ENCODE assay signal across 9 cellular contexts in the genomic region with DNA sequence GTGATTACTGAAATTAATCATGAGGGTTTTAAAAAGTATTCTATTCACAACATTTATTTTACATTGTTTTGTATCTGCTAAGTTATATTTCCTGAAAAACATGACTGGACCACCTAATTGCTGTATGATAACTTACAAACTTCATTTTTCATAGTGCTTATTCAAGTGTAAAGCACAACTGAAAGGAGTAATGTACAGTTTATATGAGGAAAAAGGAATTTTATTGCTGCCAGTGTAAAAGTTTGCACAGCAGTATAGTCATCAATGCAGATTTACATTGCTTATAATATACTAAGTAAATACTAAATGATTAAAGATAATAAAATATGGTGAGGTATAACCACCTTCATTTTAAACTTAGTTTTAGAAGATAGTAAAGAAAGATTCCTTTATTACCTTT. TPM values are rescaled to one million over a fixed set of nuclear protein-coding genes. Genes with fewer than 3 reads are reported as not detected.
DNase-seq lines count a peak whose midpoint lies in the region; ATAC-seq and TF ChIP-seq lines count a peak whose summit lies in the region.
"Had no signal": no experiment of that assay in that cellular context is flagged by ENCODE, and none has a peak within 500 bp of the region (broad histone marks: within the 10 kb centered on the region; RNA-seq: fewer than 3 reads in every experiment).

No MANE protein-coding gene starts in this region.

- H3K27ac ChIP-seq in HEK293 (ENCODE audit: extremely low read depth, low read depth, low read length) (no peak overlapping the region), gastroesophageal sphincter (peak overlapping the region in 3 of 4 donors; percentile 44 to 99 (median 98)), smooth muscle cell (ENCODE audit: low read depth) (peak overlapping the region; percentile 16)

- peak overlapping the region; percentile 60 for H3K4me3 ChIP-seq in HEK293 (ENCODE audit: low read depth, low read length)
- peak overlapping the region; percentile 44 to 88 for H3K4me3 ChIP-seq in gastroesophageal sphincter
- peak overlapping the region; percentile 89 for H3K4me3 ChIP-seq in smooth muscle cell

- no peak overlapping the region for H3K27ac Mint-ChIP-seq in activated B cell treated with CpG ODN at 0.5 μM for 24 hours

- ATAC-seq in activated B cell treated with CpG ODN at 0.5 μM for 24 hours (ENCODE audit: low read depth): no peak
- ATAC-seq in gastroesophageal sphincter: no peak
- ATAC-seq in GM19467 (IDR thresholded peaks at IDR 0.05; ENCODE audit: unreplicated experiment): no peak
- no peak for ATAC-seq in HG02973 (IDR thresholded peaks at IDR 0.05; ENCODE audit: unreplicated experiment)
- ATAC-seq in omental fat pad (ENCODE audit: low FRiP score): no peak

- H3K9me3 Mint-ChIP-seq in activated B cell treated with CpG ODN at 0.5 μM for 24 hours: no peaks in the 10 kb centered on the region

- peaks cover 83% of the 10 kb centered on the region for H3K79me2 ChIP-seq in smooth muscle cell (ENCODE audit: low read depth)

- H3F3A ChIP-seq in smooth muscle cell (ENCODE audit: low read depth): peaks cover 3% of the 10 kb centered on the region

- H3K27me3 Mint-ChIP-seq in activated B cell treated with CpG ODN at 0.5 μM for 24 hours: no peaks in the 10 kb centered on the region

- TF ChIP-seq EP300 in gastroesophageal sphincter (IDR thresholded peaks at IDR 0.05): no peak

- H3K36me3 ChIP-seq in HEK293 (ENCODE audit: control insufficient read depth in 2 of 2, insufficient read depth in 1 of 2, low read length in 2 of 2) (no peaks in the 10 kb centered on the region), gastroesophageal sphincter (no peaks in the 10 kb centered on the region), smooth muscle cell (ENCODE audit: low read depth) (no peaks in the 10 kb centered on the region)

- DNase-seq in activated B cell treated with CpG ODN at 0.5 μM for 24 hours (no peak), smooth muscle cell (lab: John Stamatoyannopoulos, UW; ENCODE audit: unreplicated experiment) (no peak), DMS53 (lab: John Stamatoyannopoulos, UW) (no peak), omental fat pad (ENCODE audit: low spot score) (no peak)
- DNase-seq: head of caudate nucleus had no signal

- peak overlapping the region; percentile 75 for H3K9ac ChIP-seq in smooth muscle cell (ENCODE audit: low read depth)

- H3K9me3 ChIP-seq in HEK293 (ENCODE audit: control insufficient read depth, insufficient read depth, low read depth, low read length) (no peaks in the 10 kb centered on the region), gastroesophageal sphincter (no peaks in the 10 kb centered on the region), smooth muscle cell (replicated peaks; ENCODE audit: low read depth) (no peaks in the 10 kb centered on the region)

- intact Hi-C loops in activated B cell treated with CpG ODN at 0.5 μM for 24 hours (cut with micrococcal nuclease): no loop called here

- TF ChIP-seq CTCF in HEK293 (tag by site-specific recombination; IDR thresholded peaks at IDR 0.05) (no peak), activated B cell treated with CpG ODN at 0.5 μM for 24 hours (IDR thresholded peaks at IDR 0.05) (no peak), gastroesophageal sphincter (IDR thresholded peaks at IDR 0.05) (no peak), smooth muscle cell (IDR thresholded peaks at IDR 0.05; ENCODE audit: borderline replicate concordance, insufficient read depth, poor library complexity, severe bottlenecking) (no peak), omental fat pad (IDR thresholded peaks at IDR 0.05) (no peak)

- POLR2A ChIA-PET in HEK293 (lab: Yijun Ruan, JAX) (no interaction called here), activated B cell treated with CpG ODN at 0.5 μM for 24 hours (lab: Charles Lee) (no interaction called here)

- H3K4me1 Mint-ChIP-seq in activated B cell treated with CpG ODN at 0.5 μM for 24 hours: peaks cover 55% of the 10 kb centered on the region

- no peak overlapping the region for H2AFZ ChIP-seq in smooth muscle cell (ENCODE audit: low read depth)

- H3K4me3 Mint-ChIP-seq in activated B cell treated with CpG ODN at 0.5 μM for 24 hours: peak overlapping the region; percentile 97

- H3K4me2 ChIP-seq in smooth muscle cell: peak overlapping the region; percentile 92

- H4K20me1 ChIP-seq in smooth muscle cell (ENCODE audit: low read depth): peaks cover 83% of the 10 kb centered on the region

- H3K27me3 ChIP-seq in gastroesophageal sphincter: no peaks in the 10 kb centered on the region
- no peaks in the 10 kb centered on the region for H3K27me3 ChIP-seq in smooth muscle cell (ENCODE audit: low read depth)

- peaks cover 14% of the 10 kb centered on the region; the same call in 1 of the 2 replicates for H3K4me1 ChIP-seq in HEK293 (ENCODE audit: control insufficient read depth, insufficient read depth, low read length)
- peaks cover 4 to 50% (median 8%) of the 10 kb centered on the region in 3 donors for H3K4me1 ChIP-seq in gastroesophageal sphincter
- peaks cover 36% of the 10 kb centered on the region for H3K4me1 ChIP-seq in smooth muscle cell (ENCODE audit: low read depth)

- peaks cover 59% of the 10 kb centered on the region for H3K36me3 Mint-ChIP-seq in activated B cell treated with CpG ODN at 0.5 μM for 24 hours (ENCODE audit: low read depth)

- TF ChIP-seq POLR2A in gastroesophageal sphincter (IDR thresholded peaks at IDR 0.05): no peak

- CTCF ChIA-PET in HEK293 (lab: Yijun Ruan, JAX) (no interaction called here), activated B cell treated with CpG ODN at 0.5 μM for 24 hours (lab: Charles Lee) (no interaction called here)

TF ChIP-seq in HEK293, 187 proteins besides CTCF, POLR2A, EP300 and RAD21 (continues in another document):
- peak; percentile 15; the same call in 1 of the 2 replicates for TF ChIP-seq OSR2 (tag by site-specific recombination; IDR thresholded peaks at IDR 0.05)
- TF ChIP-seq, protein P1, sequence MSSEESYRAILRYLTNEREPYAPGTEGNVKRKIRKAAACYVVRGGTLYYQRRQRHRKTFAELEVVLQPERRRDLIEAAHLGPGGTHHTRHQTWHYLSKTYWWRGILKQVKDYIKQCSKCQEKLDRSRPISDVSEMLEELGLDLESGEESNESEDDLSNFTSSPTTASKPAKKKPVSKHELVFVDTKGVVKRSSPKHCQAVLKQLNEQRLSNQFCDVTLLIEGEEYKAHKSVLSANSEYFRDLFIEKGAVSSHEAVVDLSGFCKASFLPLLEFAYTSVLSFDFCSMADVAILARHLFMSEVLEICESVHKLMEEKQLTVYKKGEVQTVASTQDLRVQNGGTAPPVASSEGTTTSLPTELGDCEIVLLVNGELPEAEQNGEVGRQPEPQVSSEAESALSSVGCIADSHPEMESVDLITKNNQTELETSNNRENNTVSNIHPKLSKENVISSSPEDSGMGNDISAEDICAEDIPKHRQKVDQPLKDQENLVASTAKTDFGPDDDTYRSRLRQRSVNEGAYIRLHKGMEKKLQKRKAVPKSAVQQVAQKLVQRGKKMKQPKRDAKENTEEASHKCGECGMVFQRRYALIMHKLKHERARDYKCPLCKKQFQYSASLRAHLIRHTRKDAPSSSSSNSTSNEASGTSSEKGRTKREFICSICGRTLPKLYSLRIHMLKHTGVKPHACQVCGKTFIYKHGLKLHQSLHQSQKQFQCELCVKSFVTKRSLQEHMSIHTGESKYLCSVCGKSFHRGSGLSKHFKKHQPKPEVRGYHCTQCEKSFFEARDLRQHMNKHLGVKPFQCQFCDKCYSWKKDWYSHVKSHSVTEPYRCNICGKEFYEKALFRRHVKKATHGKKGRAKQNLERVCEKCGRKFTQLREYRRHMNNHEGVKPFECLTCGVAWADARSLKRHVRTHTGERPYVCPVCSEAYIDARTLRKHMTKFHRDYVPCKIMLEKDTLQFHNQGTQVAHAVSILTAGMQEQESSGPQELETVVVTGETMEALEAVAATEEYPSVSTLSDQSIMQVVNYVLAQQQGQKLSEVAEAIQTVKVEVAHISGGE (tag by site-specific recombination; conservative IDR thresholded peaks at IDR 0.05; ENCODE audit: low read depth): no peak
- TF ChIP-seq IKZF3 (tag by site-specific recombination; IDR thresholded peaks at IDR 0.05): peak; percentile 53; the same call in 1 of the 2 replicates
- TF ChIP-seq, protein P2, sequence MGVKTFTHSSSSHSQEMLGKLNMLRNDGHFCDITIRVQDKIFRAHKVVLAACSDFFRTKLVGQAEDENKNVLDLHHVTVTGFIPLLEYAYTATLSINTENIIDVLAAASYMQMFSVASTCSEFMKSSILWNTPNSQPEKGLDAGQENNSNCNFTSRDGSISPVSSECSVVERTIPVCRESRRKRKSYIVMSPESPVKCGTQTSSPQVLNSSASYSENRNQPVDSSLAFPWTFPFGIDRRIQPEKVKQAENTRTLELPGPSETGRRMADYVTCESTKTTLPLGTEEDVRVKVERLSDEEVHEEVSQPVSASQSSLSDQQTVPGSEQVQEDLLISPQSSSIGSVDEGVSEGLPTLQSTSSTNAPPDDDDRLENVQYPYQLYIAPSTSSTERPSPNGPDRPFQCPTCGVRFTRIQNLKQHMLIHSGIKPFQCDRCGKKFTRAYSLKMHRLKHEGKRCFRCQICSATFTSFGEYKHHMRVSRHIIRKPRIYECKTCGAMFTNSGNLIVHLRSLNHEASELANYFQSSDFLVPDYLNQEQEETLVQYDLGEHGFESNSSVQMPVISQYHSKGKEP (tag by site-specific recombination; IDR thresholded peaks at IDR 0.05): 0 out of 2 replicates have a peak, but pooled peaks have one; percentile 13
- peak; percentile 23; the same call in 1 of the 2 replicates for TF ChIP-seq PRDM1 (tag by site-specific recombination; IDR thresholded peaks at IDR 0.05)
- TF ChIP-seq ZNF529 (tag by site-specific recombination; IDR thresholded peaks at IDR 0.05; ENCODE audit: insufficient replicate concordance): peak; percentile 7

RNA-seq across cellular contexts. Expression of a gene that starts 4.0 kb away (rescaled TPM):
- total RNA-seq in activated B cell treated with CpG ODN at 0.5 μM for 24 hours: 172 and 227 TPM in 2 replicates
- total RNA-seq in gastroesophageal sphincter: 100 to 1,000 TPM in 3 of 4 donors, 10 to 100 TPM in 1; 90.8 to 146 (median 112) TPM
- total RNA-seq in smooth muscle cell: 78.3 and 87.3 TPM in 2 replicates
- 30.6 and 45.1 TPM in 2 replicates for polyA plus RNA-seq in smooth muscle cell
- total RNA-seq in omental fat pad: 100 to 1,000 TPM; 167 to 352 (median 285) TPM

RNA-seq across cellular contexts. Expression of a gene that starts 4.1 kb away (rescaled TPM):
- total RNA-seq in activated B cell treated with CpG ODN at 0.5 μM for 24 hours (2.4 and 2.6 TPM in 2 replicates), gastroesophageal sphincter (under 1 TPM in 3 of 4 donors, not detected in 1; 0.05 to 0.54 (median 0.19) TPM), smooth muscle cell (0.09 and 0.18 TPM in 2 replicates), omental fat pad (1 to 10 TPM in 2 of 4 donors, under 1 TPM in 2; 0.60 to 1.9 (median 1.0) TPM)
- 0.60 TPM in 1 of 2 replicates, not detected in the other for polyA plus RNA-seq in smooth muscle cell

RNA-seq across cellular contexts. Expression of a gene that starts 49.4 kb away (rescaled TPM):
- 34.7 and 42.6 TPM in 2 replicates for total RNA-seq in activated B cell treated with CpG ODN at 0.5 μM for 24 hours
- 10 to 100 TPM; 36.6 to 52.8 (median 45.8) TPM for total RNA-seq in gastroesophageal sphincter
- total RNA-seq in smooth muscle cell: 64.0 and 71.8 TPM in 2 replicates
- polyA plus RNA-seq in smooth muscle cell: 38.1 and 39.9 TPM in 2 replicates
- total RNA-seq in omental fat pad: 10 to 100 TPM; 29.4 to 34.2 (median 31.5) TPM
